Comparison of ENCODE assay signal across 13 cellular contexts in the genomic region with DNA sequence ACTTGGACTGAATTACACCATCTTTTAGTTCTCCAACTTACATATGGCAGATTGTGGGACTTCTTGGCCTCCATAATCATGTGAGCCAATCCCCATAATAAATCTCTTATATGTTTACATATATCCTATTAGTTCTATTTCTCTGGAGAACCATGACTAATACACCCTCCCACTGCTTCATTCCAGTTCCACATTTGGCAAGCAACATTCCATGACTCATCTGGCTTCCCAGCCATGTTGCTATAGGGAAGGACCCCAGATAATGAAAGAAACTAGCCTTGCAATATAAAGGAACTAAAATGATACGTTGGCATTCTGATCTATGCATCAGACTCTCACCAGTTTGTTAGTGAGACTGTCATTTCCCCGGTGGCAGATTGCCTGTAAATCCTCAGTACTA. TPM values are rescaled to one million over a fixed set of nuclear protein-coding genes. Genes with fewer than 3 reads are reported as not detected.
DNase-seq lines count a peak whose midpoint lies in the region; ATAC-seq and TF ChIP-seq lines count a peak whose summit lies in the region.
"Had no signal": no experiment of that assay in that cellular context is flagged by ENCODE, and none has a peak within 500 bp of the region (broad histone marks: within the 10 kb centered on the region; RNA-seq: fewer than 3 reads in every experiment).

No MANE protein-coding gene starts in this region.

- H3K27me3 ChIP-seq in fibroblast of lung (ENCODE audit: control insufficient read depth, insufficient read depth, low read length), result no peaks in the 10 kb centered on the region
- H3K27me3 ChIP-seq: neutrophil had no signal

- POLR2A ChIA-PET in RWPE1 (lab: Yijun Ruan, JAX; ENCODE audit: low non-redundant PET), result no interaction called here

- peak overlapping the region; percentile 33 for H3K4me2 ChIP-seq in fibroblast of lung (ENCODE audit: extremely low read depth, insufficient read depth, low read length)

- ATAC-seq in GM18907 (IDR thresholded peaks at IDR 0.05; ENCODE audit: unreplicated experiment) (no peak), HG03460 (IDR thresholded peaks at IDR 0.05; ENCODE audit: unreplicated experiment) (no peak), GM21786 (IDR thresholded peaks at IDR 0.05; ENCODE audit: unreplicated experiment) (no peak)
- ATAC-seq: activated CD4-positive, alpha-beta T cell treated with anti-CD3 and anti-CD28 coated beads for 36 hours; activated naive CD8-positive, alpha-beta T cell treated with anti-CD3 and anti-CD28 coated beads, Interleukin-2, amount 50 U/mL, for 24 hours; Panc1 had no signal

- no peaks in the 10 kb centered on the region for H3K9me3 ChIP-seq in fibroblast of lung (ENCODE audit: control insufficient read depth, insufficient read depth, low read depth, low read length)
- H3K9me3 ChIP-seq: neutrophil had no signal

- CTCF ChIA-PET in RWPE1 (lab: Yijun Ruan, JAX), result interaction anchor here (0.5 kb wide), 1 partner anchor 1519 kb away, joined by 5 read pairs; no protein-coding TSS in a partner anchor

- H3K4me3 ChIP-seq in fibroblast of lung (replicated peaks in 1 of 4; ENCODE audit: control extremely low read depth in 1 of 4, insufficient read depth in 1 of 4, low read depth in 3 of 4, low read length in 4 of 4) (no peak overlapping the region), skeletal muscle cell (ENCODE audit: low read depth, low read length) (no peak overlapping the region)

- TF ChIP-seq CTCF in RWPE1 (conservative IDR thresholded peaks at IDR 0.05; ENCODE audit: low read depth), result no peak
- no peak for TF ChIP-seq CTCF in fibroblast of lung (conservative IDR thresholded peaks at IDR 0.05 in 1 of 2, IDR thresholded peaks at IDR 0.05 in 1 of 2; ENCODE audit: low read depth in 1 of 2, low read length in 2 of 2)

- H3K27ac ChIP-seq in RWPE1, result peak overlapping the region; percentile 75
- peak overlapping the region; percentile 83 for H3K27ac ChIP-seq in fibroblast of lung (ENCODE audit: insufficient read depth, low read length)
- H3K27ac ChIP-seq: neutrophil had no signal

- H3K4me1 ChIP-seq in fibroblast of lung (ENCODE audit: control insufficient read depth, extremely low read depth, insufficient read depth, low read length), result peaks cover 17% of the 10 kb centered on the region

- H3K9ac ChIP-seq in fibroblast of lung (ENCODE audit: insufficient read depth, low read length), result no peak overlapping the region

- DNase-seq in H4 (ENCODE audit: low spot score) (peak; percentile 71), RWPE1 (ENCODE audit: low spot score) (peak; percentile 90), fibroblast of lung (ENCODE audit: low read depth in 2 of 2) (peak; percentile 95 to 99), skeletal muscle cell (ENCODE audit: low read depth) (peak; percentile 96), superior temporal gyrus (ENCODE audit: extremely low spot score) (no peak)
- DNase-seq: activated CD4-positive, alpha-beta T cell treated with anti-CD3 and anti-CD28 coated beads for 36 hours; activated naive CD8-positive, alpha-beta T cell treated with anti-CD3 and anti-CD28 coated beads, Interleukin-2, amount 50 U/mL, for 24 hours; NCI-H1436 treated with DMSO at 0.1 percent for 48 hours had no signal

- H3K36me3 ChIP-seq in fibroblast of lung (ENCODE audit: control insufficient read depth, insufficient read depth, low read length), result no peaks in the 10 kb centered on the region
- H3K36me3 ChIP-seq: neutrophil had no signal

- no peaks in the 10 kb centered on the region for H4K20me1 ChIP-seq in fibroblast of lung (ENCODE audit: control insufficient read depth, extremely low read depth, insufficient read depth, low read length)

- peak overlapping the region; percentile 56 for H2AFZ ChIP-seq in fibroblast of lung (ENCODE audit: low read length)

- H3K79me2 ChIP-seq in fibroblast of lung (ENCODE audit: control insufficient read depth, insufficient read depth, low read length), result no peaks in the 10 kb centered on the region

RNA-seq across cellular contexts. Expression of a gene that starts 10.9 kb away (rescaled TPM):
- not detected in 2 replicates for total RNA-seq in H4 (2014; rRNA removed; shearing (Covaris generic))
- not detected in 2 replicates for total RNA-seq in fibroblast of lung
- polyA plus RNA-seq in fibroblast of lung, result not detected in 2 replicates
- polyA plus RNA-seq in fibroblast of lung (2012), result not detected in 2 replicates
- not detected in 2 replicates for polyA minus RNA-seq in fibroblast of lung (ENCODE audit: low replicate concordance)
- total RNA-seq: activated CD4-positive, alpha-beta T cell treated with anti-CD3 and anti-CD28 coated beads for 36 hours had no signal

RNA-seq across cellular contexts. Expression of a gene that starts 51.2 kb away (rescaled TPM):
- 2.2 and 2.7 TPM in 2 replicates for total RNA-seq in H4 (2014; rRNA removed; shearing (Covaris generic))
- total RNA-seq in fibroblast of lung, result 35.3 and 36.5 TPM in 2 replicates
- polyA plus RNA-seq in fibroblast of lung, result 9.9 and 48.2 TPM in 2 replicates
- 11.5 and 50.8 TPM in 2 replicates for polyA plus RNA-seq in fibroblast of lung (2012)
- polyA minus RNA-seq in fibroblast of lung (ENCODE audit: low replicate concordance), result 6.5 and 55.8 TPM in 2 replicates

RNA-seq across cellular contexts. Expression of a gene that starts 54.5 kb away (rescaled TPM):
- total RNA-seq in H4 (2014; rRNA removed; shearing (Covaris generic)), result 21.3 and 27.4 TPM in 2 replicates
- 37.8 and 38.0 TPM in 2 replicates for total RNA-seq in fibroblast of lung
- 25.3 and 30.0 TPM in 2 replicates for polyA plus RNA-seq in fibroblast of lung
- polyA plus RNA-seq in fibroblast of lung (2012), result 20.2 and 20.8 TPM in 2 replicates
- 2.1 and 5.3 TPM in 2 replicates for polyA minus RNA-seq in fibroblast of lung (ENCODE audit: low replicate concordance)
